Comparison of ENCODE assay signal across 9 cellular contexts in genomic region chr21:18663663-18664062, GRCh38.
"Had no signal": no experiment of that assay in that cellular context is flagged by ENCODE, and none has a peak within 500 bp of the region (broad histone marks: within the 10 kb centered on the region; RNA-seq: fewer than 3 reads in every experiment).

No MANE protein-coding gene starts in this region.

- H3K4me1 ChIP-seq: HAP-1 had no signal

- H3K9me3 Mint-ChIP-seq: GM23338 had no signal

- H2AFZ ChIP-seq: GM23248, GM23338 had no signal

- H3K4me2 ChIP-seq: GM23338 had no signal

- H3K27ac Mint-ChIP-seq: GM23338, H9, HFFc6 had no signal

- ATAC-seq: GM23338, HCT116 had no signal

- H3K4me1 Mint-ChIP-seq: GM23338, H9 had no signal

- H3K36me3 ChIP-seq: HAP-1 had no signal

- H3K4me3 Mint-ChIP-seq: GM23338, H9, HFFc6 had no signal

- H3K4me3 ChIP-seq: GM23248, GM23338, HAP-1 had no signal

- H3K9me3 ChIP-seq: HAP-1 had no signal

- H3K27ac ChIP-seq: GM23248 had no signal

- DNase-seq: GM23248, GOT3, H7, H9, HCEC 1CT, HFFc6 had no signal

- H3K9ac ChIP-seq: GM23248 had no signal
